In the genomic region with DNA sequence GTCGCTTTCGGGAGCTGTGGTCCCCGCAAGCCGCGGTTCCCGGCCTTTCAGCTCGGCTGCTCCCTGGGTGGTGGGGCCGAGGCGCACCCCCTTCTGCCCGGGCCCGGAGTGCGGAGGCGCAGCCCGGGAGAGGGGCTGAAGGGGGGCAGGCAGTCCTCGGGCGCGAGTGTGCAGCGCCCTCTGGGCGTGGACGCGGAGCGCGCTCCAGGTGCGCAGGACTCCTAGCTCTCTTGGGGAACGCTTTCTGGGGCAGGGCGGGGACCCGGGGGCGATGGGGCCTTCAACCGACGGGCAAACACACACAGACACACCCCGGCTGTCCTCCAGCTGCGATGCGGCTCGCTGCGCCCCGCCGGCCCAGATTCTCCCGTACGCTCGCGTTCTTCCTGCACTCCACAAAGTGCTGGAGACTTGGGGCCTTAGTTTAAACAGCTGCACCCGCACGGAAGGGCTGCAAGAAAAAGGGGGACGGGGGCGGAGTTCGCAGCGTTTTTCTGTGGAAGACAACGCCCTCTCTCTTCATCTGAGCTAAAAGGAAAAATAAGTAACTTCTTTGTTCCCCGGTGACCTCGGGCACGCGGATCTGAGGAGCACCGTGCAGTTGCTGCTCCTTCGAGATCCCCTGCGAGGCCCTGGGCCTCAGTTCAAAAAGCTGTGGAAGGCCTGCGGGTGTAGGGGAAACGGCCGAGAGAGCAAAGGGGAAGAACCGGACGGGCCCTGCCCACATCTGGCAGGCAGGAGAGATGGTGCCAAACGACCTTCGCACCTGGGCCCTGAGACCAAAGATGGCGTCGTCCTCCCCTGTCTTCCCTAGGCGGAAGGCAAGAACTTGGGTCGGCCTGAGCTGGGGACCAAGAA, we compare ENCODE assay signal across 1 cellular context.
TF ChIP-seq lines count a peak whose summit lies in the region.

No MANE protein-coding gene starts in this region.

TF ChIP-seq in HepG2, 621 proteins besides CTCF, POLR2A, EP300 and RAD21 (continued from another document and continues in another):
- TF ChIP-seq, protein P1, sequence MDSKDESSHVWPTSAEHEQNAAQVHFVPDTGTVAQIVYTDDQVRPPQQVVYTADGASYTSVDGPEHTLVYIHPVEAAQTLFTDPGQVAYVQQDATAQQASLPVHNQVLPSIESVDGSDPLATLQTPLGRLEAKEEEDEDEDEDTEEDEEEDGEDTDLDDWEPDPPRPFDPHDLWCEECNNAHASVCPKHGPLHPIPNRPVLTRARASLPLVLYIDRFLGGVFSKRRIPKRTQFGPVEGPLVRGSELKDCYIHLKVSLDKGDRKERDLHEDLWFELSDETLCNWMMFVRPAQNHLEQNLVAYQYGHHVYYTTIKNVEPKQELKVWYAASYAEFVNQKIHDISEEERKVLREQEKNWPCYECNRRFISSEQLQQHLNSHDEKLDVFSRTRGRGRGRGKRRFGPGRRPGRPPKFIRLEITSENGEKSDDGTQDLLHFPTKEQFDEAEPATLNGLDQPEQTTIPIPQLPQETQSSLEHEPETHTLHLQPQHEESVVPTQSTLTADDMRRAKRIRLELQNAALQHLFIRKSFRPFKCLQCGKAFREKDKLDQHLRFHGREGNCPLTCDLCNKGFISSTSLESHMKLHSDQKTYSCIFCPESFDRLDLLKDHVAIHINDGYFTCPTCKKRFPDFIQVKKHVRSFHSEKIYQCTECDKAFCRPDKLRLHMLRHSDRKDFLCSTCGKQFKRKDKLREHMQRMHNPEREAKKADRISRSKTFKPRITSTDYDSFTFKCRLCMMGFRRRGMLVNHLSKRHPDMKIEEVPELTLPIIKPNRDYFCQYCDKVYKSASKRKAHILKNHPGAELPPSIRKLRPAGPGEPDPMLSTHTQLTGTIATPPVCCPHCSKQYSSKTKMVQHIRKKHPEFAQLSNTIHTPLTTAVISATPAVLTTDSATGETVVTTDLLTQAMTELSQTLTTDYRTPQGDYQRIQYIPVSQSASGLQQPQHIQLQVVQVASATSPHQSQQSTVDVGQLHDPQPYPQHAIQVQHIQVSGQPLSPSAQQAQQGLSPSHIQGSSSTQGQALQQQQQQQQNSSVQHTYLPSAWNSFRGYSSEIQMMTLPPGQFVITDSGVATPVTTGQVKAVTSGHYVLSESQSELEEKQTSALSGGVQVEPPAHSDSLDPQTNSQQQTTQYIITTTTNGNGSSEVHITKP (CRISPR knock-in tag; IDR thresholded peaks at IDR 0.05; ENCODE audit: low read depth) = 0 out of 2 replicates have a peak, but pooled peaks have one; percentile 43
- TF ChIP-seq, protein P2, sequence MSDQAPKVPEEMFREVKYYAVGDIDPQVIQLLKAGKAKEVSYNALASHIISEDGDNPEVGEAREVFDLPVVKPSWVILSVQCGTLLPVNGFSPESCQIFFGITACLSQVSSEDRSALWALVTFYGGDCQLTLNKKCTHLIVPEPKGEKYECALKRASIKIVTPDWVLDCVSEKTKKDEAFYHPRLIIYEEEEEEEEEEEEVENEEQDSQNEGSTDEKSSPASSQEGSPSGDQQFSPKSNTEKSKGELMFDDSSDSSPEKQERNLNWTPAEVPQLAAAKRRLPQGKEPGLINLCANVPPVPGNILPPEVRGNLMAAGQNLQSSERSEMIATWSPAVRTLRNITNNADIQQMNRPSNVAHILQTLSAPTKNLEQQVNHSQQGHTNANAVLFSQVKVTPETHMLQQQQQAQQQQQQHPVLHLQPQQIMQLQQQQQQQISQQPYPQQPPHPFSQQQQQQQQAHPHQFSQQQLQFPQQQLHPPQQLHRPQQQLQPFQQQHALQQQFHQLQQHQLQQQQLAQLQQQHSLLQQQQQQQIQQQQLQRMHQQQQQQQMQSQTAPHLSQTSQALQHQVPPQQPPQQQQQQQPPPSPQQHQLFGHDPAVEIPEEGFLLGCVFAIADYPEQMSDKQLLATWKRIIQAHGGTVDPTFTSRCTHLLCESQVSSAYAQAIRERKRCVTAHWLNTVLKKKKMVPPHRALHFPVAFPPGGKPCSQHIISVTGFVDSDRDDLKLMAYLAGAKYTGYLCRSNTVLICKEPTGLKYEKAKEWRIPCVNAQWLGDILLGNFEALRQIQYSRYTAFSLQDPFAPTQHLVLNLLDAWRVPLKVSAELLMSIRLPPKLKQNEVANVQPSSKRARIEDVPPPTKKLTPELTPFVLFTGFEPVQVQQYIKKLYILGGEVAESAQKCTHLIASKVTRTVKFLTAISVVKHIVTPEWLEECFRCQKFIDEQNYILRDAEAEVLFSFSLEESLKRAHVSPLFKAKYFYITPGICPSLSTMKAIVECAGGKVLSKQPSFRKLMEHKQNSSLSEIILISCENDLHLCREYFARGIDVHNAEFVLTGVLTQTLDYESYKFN (CRISPR knock-in tag; conservative IDR thresholded peaks at IDR 0.05) = 0 out of 2 replicates have a peak, but pooled peaks have one; percentile 11
- TF ChIP-seq, protein P3, sequence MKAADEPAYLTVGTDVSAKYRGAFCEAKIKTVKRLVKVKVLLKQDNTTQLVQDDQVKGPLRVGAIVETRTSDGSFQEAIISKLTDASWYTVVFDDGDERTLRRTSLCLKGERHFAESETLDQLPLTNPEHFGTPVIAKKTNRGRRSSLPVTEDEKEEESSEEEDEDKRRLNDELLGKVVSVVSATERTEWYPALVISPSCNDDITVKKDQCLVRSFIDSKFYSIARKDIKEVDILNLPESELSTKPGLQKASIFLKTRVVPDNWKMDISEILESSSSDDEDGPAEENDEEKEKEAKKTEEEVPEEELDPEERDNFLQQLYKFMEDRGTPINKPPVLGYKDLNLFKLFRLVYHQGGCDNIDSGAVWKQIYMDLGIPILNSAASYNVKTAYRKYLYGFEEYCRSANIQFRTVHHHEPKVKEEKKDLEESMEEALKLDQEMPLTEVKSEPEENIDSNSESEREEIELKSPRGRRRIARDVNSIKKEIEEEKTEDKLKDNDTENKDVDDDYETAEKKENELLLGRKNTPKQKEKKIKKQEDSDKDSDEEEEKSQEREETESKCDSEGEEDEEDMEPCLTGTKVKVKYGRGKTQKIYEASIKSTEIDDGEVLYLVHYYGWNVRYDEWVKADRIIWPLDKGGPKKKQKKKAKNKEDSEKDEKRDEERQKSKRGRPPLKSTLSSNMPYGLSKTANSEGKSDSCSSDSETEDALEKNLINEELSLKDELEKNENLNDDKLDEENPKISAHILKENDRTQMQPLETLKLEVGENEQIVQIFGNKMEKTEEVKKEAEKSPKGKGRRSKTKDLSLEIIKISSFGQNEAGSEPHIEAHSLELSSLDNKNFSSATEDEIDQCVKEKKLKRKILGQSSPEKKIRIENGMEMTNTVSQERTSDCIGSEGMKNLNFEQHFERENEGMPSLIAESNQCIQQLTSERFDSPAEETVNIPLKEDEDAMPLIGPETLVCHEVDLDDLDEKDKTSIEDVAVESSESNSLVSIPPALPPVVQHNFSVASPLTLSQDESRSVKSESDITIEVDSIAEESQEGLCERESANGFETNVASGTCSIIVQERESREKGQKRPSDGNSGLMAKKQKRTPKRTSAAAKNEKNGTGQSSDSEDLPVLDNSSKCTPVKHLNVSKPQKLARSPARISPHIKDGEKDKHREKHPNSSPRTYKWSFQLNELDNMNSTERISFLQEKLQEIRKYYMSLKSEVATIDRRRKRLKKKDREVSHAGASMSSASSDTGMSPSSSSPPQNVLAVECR (CRISPR knock-in tag; IDR thresholded peaks at IDR 0.05; ENCODE audit: borderline replicate concordance) = peak; percentile 82
- TF ChIP-seq, protein P4, sequence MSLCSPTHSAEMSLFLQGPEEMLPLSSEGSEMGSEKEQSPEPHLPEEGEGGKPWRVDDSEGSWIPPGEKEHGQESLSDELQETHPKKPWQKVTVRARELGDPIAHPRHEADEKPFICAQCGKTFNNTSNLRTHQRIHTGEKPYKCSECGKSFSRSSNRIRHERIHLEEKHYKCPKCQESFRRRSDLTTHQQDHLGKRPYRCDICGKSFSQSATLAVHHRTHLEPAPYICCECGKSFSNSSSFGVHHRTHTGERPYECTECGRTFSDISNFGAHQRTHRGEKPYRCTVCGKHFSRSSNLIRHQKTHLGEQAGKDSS (CRISPR knock-in tag; IDR thresholded peaks at IDR 0.05; ENCODE audit: borderline replicate concordance, low read depth) = peak; percentile 89; the same call in 1 of the 2 replicates
- TF ChIP-seq ATM (IDR thresholded peaks at IDR 0.05; ENCODE audit: borderline replicate concordance) (no peak), REL (CRISPR knock-in tag; conservative IDR thresholded peaks at IDR 0.05) (0 out of 2 replicates have a peak, but pooled peaks have one; percentile 41), ZNF207 (IDR thresholded peaks at IDR 0.05; ENCODE audit: borderline replicate concordance) (no peak), NAIF1 (CRISPR knock-in tag; IDR thresholded peaks at IDR 0.05; ENCODE audit: borderline replicate concordance) (no peak; the same call in 1 of the 2 replicates), POLR2AphosphoS2 (IDR thresholded peaks at IDR 0.05; ENCODE audit: low read depth, low read length) (no peak), ZNF205 (CRISPR knock-in tag; IDR thresholded peaks at IDR 0.05) (peak; percentile 67), GFI1 (CRISPR knock-in tag; IDR thresholded peaks at IDR 0.05; ENCODE audit: borderline replicate concordance) (peak; percentile 44; the same call in 1 of the 2 replicates), ZNF558 (CRISPR knock-in tag; IDR thresholded peaks at IDR 0.05; ENCODE audit: borderline replicate concordance) (0 out of 2 replicates have a peak, but pooled peaks have one; percentile 17), GTF2F1 (IDR thresholded peaks at IDR 0.05; ENCODE audit: low read length) (no peak), KDM6A (CRISPR knock-in tag; IDR thresholded peaks at IDR 0.05; ENCODE audit: low read depth) (no peak; the same call in 1 of the 2 replicates), ZNF790 (CRISPR knock-in tag; IDR thresholded peaks at IDR 0.05; ENCODE audit: borderline replicate concordance) (peak; percentile 48), PRMT3 (CRISPR knock-in tag; IDR thresholded peaks at IDR 0.05; ENCODE audit: borderline replicate concordance, low read depth) (no peak), FOXO1 (CRISPR knock-in tag; IDR thresholded peaks at IDR 0.05) (peak; percentile 26; the same call in 1 of the 2 replicates), CC2D1A (CRISPR knock-in tag; IDR thresholded peaks at IDR 0.05) (peak; percentile 91; the same call in 1 of the 2 replicates)
- TF ChIP-seq, protein P5, sequence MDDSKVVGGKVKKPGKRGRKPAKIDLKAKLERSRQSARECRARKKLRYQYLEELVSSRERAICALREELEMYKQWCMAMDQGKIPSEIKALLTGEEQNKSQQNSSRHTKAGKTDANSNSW (CRISPR knock-in tag; IDR thresholded peaks at IDR 0.05; ENCODE audit: borderline replicate concordance) = no peak
- TF ChIP-seq, protein P6, sequence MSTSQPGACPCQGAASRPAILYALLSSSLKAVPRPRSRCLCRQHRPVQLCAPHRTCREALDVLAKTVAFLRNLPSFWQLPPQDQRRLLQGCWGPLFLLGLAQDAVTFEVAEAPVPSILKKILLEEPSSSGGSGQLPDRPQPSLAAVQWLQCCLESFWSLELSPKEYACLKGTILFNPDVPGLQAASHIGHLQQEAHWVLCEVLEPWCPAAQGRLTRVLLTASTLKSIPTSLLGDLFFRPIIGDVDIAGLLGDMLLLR (CRISPR knock-in tag; IDR thresholded peaks at IDR 0.05) = peak; percentile 60; the same call in 1 of the 2 replicates
- TF ChIP-seq, protein P7, sequence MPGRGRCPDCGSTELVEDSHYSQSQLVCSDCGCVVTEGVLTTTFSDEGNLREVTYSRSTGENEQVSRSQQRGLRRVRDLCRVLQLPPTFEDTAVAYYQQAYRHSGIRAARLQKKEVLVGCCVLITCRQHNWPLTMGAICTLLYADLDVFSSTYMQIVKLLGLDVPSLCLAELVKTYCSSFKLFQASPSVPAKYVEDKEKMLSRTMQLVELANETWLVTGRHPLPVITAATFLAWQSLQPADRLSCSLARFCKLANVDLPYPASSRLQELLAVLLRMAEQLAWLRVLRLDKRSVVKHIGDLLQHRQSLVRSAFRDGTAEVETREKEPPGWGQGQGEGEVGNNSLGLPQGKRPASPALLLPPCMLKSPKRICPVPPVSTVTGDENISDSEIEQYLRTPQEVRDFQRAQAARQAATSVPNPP (CRISPR knock-in tag; IDR thresholded peaks at IDR 0.05) = peak; percentile 65; the same call in 1 of the 2 replicates
- TF ChIP-seq, protein P8, sequence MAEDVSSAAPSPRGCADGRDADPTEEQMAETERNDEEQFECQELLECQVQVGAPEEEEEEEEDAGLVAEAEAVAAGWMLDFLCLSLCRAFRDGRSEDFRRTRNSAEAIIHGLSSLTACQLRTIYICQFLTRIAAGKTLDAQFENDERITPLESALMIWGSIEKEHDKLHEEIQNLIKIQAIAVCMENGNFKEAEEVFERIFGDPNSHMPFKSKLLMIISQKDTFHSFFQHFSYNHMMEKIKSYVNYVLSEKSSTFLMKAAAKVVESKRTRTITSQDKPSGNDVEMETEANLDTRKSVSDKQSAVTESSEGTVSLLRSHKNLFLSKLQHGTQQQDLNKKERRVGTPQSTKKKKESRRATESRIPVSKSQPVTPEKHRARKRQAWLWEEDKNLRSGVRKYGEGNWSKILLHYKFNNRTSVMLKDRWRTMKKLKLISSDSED (CRISPR knock-in tag; IDR thresholded peaks at IDR 0.05) = no peak
- TF ChIP-seq, protein P9, sequence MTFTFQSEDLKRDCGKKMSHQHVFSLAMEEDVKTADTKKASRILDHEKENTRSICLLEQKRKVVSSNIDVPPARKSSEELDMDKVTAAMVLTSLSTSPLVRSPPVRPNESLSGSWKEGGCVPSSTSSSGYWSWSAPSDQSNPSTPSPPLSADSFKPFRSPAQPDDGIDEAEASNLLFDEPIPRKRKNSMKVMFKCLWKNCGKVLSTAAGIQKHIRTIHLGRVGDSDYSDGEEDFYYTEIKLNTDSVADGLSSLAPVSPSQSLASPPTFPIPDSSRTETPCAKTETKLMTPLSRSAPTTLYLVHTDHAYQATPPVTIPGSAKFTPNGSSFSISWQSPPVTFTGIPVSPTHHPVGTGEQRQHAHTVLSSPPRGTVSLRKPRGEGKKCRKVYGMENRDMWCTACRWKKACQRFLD (CRISPR knock-in tag; IDR thresholded peaks at IDR 0.05; ENCODE audit: borderline replicate concordance) = no peak; the same call in 1 of the 2 replicates
- TF ChIP-seq, protein P10, sequence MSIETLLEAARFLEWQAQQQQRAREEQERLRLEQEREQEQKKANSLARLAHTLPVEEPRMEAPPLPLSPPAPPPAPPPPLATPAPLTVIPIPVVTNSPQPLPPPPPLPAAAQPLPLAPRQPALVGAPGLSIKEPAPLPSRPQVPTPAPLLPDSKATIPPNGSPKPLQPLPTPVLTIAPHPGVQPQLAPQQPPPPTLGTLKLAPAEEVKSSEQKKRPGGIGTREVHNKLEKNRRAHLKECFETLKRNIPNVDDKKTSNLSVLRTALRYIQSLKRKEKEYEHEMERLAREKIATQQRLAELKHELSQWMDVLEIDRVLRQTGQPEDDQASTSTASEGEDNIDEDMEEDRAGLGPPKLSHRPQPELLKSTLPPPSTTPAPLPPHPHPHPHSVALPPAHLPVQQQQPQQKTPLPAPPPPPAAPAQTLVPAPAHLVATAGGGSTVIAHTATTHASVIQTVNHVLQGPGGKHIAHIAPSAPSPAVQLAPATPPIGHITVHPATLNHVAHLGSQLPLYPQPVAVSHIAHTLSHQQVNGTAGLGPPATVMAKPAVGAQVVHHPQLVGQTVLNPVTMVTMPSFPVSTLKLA (IDR thresholded peaks at IDR 0.05) = no peak
- TF ChIP-seq, protein P11, sequence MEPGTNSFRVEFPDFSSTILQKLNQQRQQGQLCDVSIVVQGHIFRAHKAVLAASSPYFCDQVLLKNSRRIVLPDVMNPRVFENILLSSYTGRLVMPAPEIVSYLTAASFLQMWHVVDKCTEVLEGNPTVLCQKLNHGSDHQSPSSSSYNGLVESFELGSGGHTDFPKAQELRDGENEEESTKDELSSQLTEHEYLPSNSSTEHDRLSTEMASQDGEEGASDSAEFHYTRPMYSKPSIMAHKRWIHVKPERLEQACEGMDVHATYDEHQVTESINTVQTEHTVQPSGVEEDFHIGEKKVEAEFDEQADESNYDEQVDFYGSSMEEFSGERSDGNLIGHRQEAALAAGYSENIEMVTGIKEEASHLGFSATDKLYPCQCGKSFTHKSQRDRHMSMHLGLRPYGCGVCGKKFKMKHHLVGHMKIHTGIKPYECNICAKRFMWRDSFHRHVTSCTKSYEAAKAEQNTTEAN (CRISPR knock-in tag; conservative IDR thresholded peaks at IDR 0.05) = 0 out of 2 replicates have a peak, but pooled peaks have one; percentile 7
